9 cellular contexts compared by ENCODE assay signal in genomic region chr3:147943265-147943945, GRCh38.
DNase-seq lines count a peak whose midpoint lies in the region; ATAC-seq, FAIRE-seq and TF ChIP-seq lines count a peak whose summit lies in the region.
"Had no signal": no experiment of that assay in that cellular context is flagged by ENCODE, and none has a peak within 500 bp of the region (broad histone marks: within the 10 kb centered on the region; RNA-seq: fewer than 3 reads in every experiment).

No MANE protein-coding gene starts in this region.

- H3K36me3 ChIP-seq in astrocyte (ENCODE audit: insufficient read depth, low read length) (no peaks in the 10 kb centered on the region), subcutaneous abdominal adipose tissue (ENCODE audit: control insufficient read depth in 5 of 5, insufficient read depth in 5 of 5, low read length in 5 of 5) (no peaks in the 10 kb centered on the region)

- H3K4me1 ChIP-seq in astrocyte (ENCODE audit: insufficient read depth, low read length) (peaks cover 30% of the 10 kb centered on the region), subcutaneous abdominal adipose tissue (ENCODE audit: control insufficient read depth in 5 of 5, insufficient read depth in 5 of 5, low read length in 5 of 5) (peaks cover 0 to 6% (median 4%) of the 10 kb centered on the region in 5 donors)

- peak overlapping the region; percentile 97 for H3K27ac Mint-ChIP-seq in astrocyte (ENCODE audit: unreplicated experiment)

- in situ Hi-C loops in G401 (cut with HindIII; ENCODE audit: low sequenced_read_pairs), result no loop called here

- DNase-seq in HFF-Myc (ENCODE audit: extremely low read depth, low read depth), result peak; percentile 77
- peak; percentile 96 for DNase-seq in astrocyte (ENCODE audit: low read depth)
- DNase-seq in islet precursor cell, result peak; percentile 72
- DNase-seq in GM12891 (ENCODE audit: insufficient read length, low spot score), result no peak
- no peak for DNase-seq in G401 (ENCODE audit: low spot score)
- DNase-seq: activated naive CD4-positive, alpha-beta T cell treated with Interleukin-2 at 50 U/mL for 16 hours had no signal

- no peaks in the 10 kb centered on the region for H3K27me3 ChIP-seq in astrocyte (ENCODE audit: insufficient read depth, low read length)
- H3K27me3 ChIP-seq in subcutaneous abdominal adipose tissue (ENCODE audit: control insufficient read depth in 5 of 5, insufficient read depth in 4 of 5, low read length in 5 of 5), result no peaks in the 10 kb centered on the region

- H3K9me3 ChIP-seq in astrocyte (ENCODE audit: insufficient read depth, low read depth, low read length) (no peaks in the 10 kb centered on the region), subcutaneous abdominal adipose tissue (ENCODE audit: control insufficient read depth in 5 of 5, low read length in 5 of 5) (no peaks in the 10 kb centered on the region)

- no peaks in the 10 kb centered on the region for H3K27me3 Mint-ChIP-seq in astrocyte (ENCODE audit: low read depth, unreplicated experiment)

- ATAC-seq in HG03342 (IDR thresholded peaks at IDR 0.05; ENCODE audit: unreplicated experiment) (no peak), HG02884 (IDR thresholded peaks at IDR 0.05; ENCODE audit: unreplicated experiment) (no peak)

- H3K36me3 Mint-ChIP-seq in astrocyte (ENCODE audit: low read depth, unreplicated experiment), result no peaks in the 10 kb centered on the region

- H3K9me3 Mint-ChIP-seq in astrocyte (ENCODE audit: unreplicated experiment), result no peaks in the 10 kb centered on the region

- H3K4me1 Mint-ChIP-seq in astrocyte (ENCODE audit: low read depth, unreplicated experiment), result peaks cover 41% of the 10 kb centered on the region

- peak overlapping the region; percentile 53 for H2AFZ ChIP-seq in astrocyte (ENCODE audit: low read depth, low read length)

- peak; percentile 96 for FAIRE-seq in astrocyte (lab: Jason Lieb, UNC)
- no peak for FAIRE-seq in GM12891 (lab: Jason Lieb, UNC)

- H3K27ac ChIP-seq in astrocyte (ENCODE audit: low read depth, low read length) (peak overlapping the region; percentile 99), subcutaneous abdominal adipose tissue (ENCODE audit: low read depth, low read length) (peak overlapping the region; percentile 49)

- peak overlapping the region; percentile 30 for H3K4me3 Mint-ChIP-seq in astrocyte (ENCODE audit: unreplicated experiment)

- H4K20me1 ChIP-seq in astrocyte (ENCODE audit: insufficient read depth, low read length), result no peaks in the 10 kb centered on the region

- H3K79me2 ChIP-seq in astrocyte (ENCODE audit: insufficient read depth, low read length), result no peaks in the 10 kb centered on the region

- H3K9ac ChIP-seq in astrocyte (ENCODE audit: low read length), result peak overlapping the region; percentile 84
- no peak overlapping the region for H3K9ac ChIP-seq in subcutaneous abdominal adipose tissue (ENCODE audit: low read length in 5 of 5)

- H3K4me2 ChIP-seq in astrocyte (ENCODE audit: low read length), result peak overlapping the region; percentile 80

- no peak overlapping the region for H3K4me3 ChIP-seq in HFF-Myc (replicated peaks; ENCODE audit: low read depth, low read length)
- H3K4me3 ChIP-seq in astrocyte (ENCODE audit: insufficient read depth, low read depth, low read length), result peak overlapping the region; percentile 35
- H3K4me3 ChIP-seq in subcutaneous abdominal adipose tissue (ENCODE audit: low read depth in 1 of 5, low read length in 5 of 5), result no peak overlapping the region

- TF ChIP-seq POLR2A in GM12891 (IDR thresholded peaks at IDR 0.05; ENCODE audit: low read depth, low read length), result no peak

- TF ChIP-seq CTCF in HFF-Myc (IDR thresholded peaks at IDR 0.05; ENCODE audit: low read depth, low read length, missing control alignments) (no peak), astrocyte (IDR thresholded peaks at IDR 0.05; ENCODE audit: insufficient read depth, low read depth, low read length) (no peak)

TF ChIP-seq in GM12891, 5 proteins besides CTCF, POLR2A, EP300 and RAD21:
- no peak for TF ChIP-seq SPI1 (IDR thresholded peaks at IDR 0.05; ENCODE audit: low read depth, low read length)
- TF ChIP-seq POU2F2 (IDR thresholded peaks at IDR 0.05; ENCODE audit: low read depth, low read length), result no peak
- TF ChIP-seq TAF1 (IDR thresholded peaks at IDR 0.05; ENCODE audit: low read depth, low read length), result no peak
- no peak for TF ChIP-seq PAX5 (IDR thresholded peaks at IDR 0.05; ENCODE audit: insufficient read depth, low read length, severe bottlenecking)
- TF ChIP-seq POLR2AphosphoS5 (IDR thresholded peaks at IDR 0.05; ENCODE audit: low read depth, low read length), result no peak
TF ChIP-seq in GM12891: peak in this region for 0.

Comparison
In these comparisons a context has a peak if more than half of its experiments do, and no peak if none do; other contexts are left out.
1. DNase-seq: peak in HFF-Myc (single experiment), astrocyte (single experiment) and islet precursor cell (single experiment); none in GM12891 (single experiment) and G401 (single experiment).